8 cellular contexts compared by ENCODE assay signal in genomic region chr16:72203401-72203800, GRCh38. TPM values are rescaled to one million over a fixed set of nuclear protein-coding genes. Genes with fewer than 3 reads are reported as not detected.
A peak's percentile ranks its signal among the peaks of the same experiment; 100 is the strongest.
DNase-seq lines count a peak whose midpoint lies in the region; ATAC-seq and TF ChIP-seq lines count a peak whose summit lies in the region.

No MANE protein-coding gene starts in this region.

- DNase-seq in GM10248 (ENCODE audit: extremely low spot score) (peak; percentile 32), astrocyte of the hippocampus (ENCODE audit: low read depth, low spot score) (peak; percentile 42), mucosa of descending colon (peak in 1 of 3 donors; percentile 12), NCI-H2107 treated with DMSO at 0.1 percent for 48 hours (lab: John Stamatoyannopoulos, UW; ENCODE audit: unreplicated experiment) (no peak), NCI-H2171 treated with DMSO at 0.1 percent for 48 hours (lab: John Stamatoyannopoulos, UW) (no peak), putamen (ENCODE audit: low spot score) (no peak)
- DNase-seq in Jurkat, Clone E6-1 (ENCODE audit: low read depth, low spot score), result peak; percentile 17

- ATAC-seq in GM21390 (IDR thresholded peaks at IDR 0.05; ENCODE audit: unreplicated experiment), result peak; percentile 77
- peak; percentile 10 for ATAC-seq in mucosa of descending colon

- H3K9me3 ChIP-seq in mucosa of descending colon, result no peaks in the 10 kb centered on the region

- CTCF ChIA-PET in GM10248 (lab: Yijun Ruan, JAX), result interaction anchor here (1.4 kb wide), 1 partner anchor 8 kb away, joined by 6 read pairs; no protein-coding TSS in a partner anchor

- intact Hi-C loops in mucosa of descending colon (cut with DNase I, micrococcal nuclease), result no loop called here

- H3K4me1 ChIP-seq in mucosa of descending colon (ENCODE audit: low read depth), result peaks cover 5% of the 10 kb centered on the region

- H3K36me3 ChIP-seq in mucosa of descending colon (ENCODE audit: low read depth), result no peaks in the 10 kb centered on the region

- POLR2A ChIA-PET in GM10248 (lab: Yijun Ruan, JAX), result no interaction called here

- H3K4me3 ChIP-seq in Jurkat, Clone E6-1 (ENCODE audit: low read length), result no peak overlapping the region
- no peak overlapping the region for H3K4me3 ChIP-seq in mucosa of descending colon

- TF ChIP-seq CTCF in GM10248 (IDR thresholded peaks at IDR 0.05; ENCODE audit: control extremely low read depth, extremely low read depth, low read depth, missing control alignments) (no peak), mucosa of descending colon (IDR thresholded peaks at IDR 0.05) (no peak)

RNA-seq across cellular contexts. Expression of gene PMFBP1, which starts 31.4 kb away (rescaled TPM):
- 4.4 TPM for polyA plus RNA-seq in Jurkat, Clone E6-1 (2012; ENCODE audit: insufficient read depth, insufficient read length)
- 1 to 10 TPM; 3.6 to 9.7 (median 7.2) TPM for total RNA-seq in mucosa of descending colon

Comparison
In these comparisons a context has a peak if more than half of its experiments do, and no peak if none do; other contexts are left out.
1. DNase-seq: peak in GM10248 (single experiment), Jurkat, Clone E6-1 (single experiment) and astrocyte of the hippocampus (single experiment); none in NCI-H2107 treated with DMSO at 0.1 percent for 48 hours (single experiment), NCI-H2171 treated with DMSO at 0.1 percent for 48 hours (single experiment) and putamen (single experiment).